In genomic region chr16:53090591-53091507, GRCh38 we compare ENCODE assay signal across 8 cellular contexts. TPM values are rescaled to one million over a fixed set of nuclear protein-coding genes. Genes with fewer than 3 reads are reported as not detected.
DNase-seq lines count a peak whose midpoint lies in the region; ATAC-seq lines count a peak whose summit lies in the region.

No MANE protein-coding gene starts in this region.

- peak overlapping the region; percentile 51 for H3K4me3 ChIP-seq in SK-N-MC

- POLR2A ChIA-PET in activated naive CD8-positive, alpha-beta T cell treated with anti-CD3 and anti-CD28 coated beads, Interleukin-2, amount 10 ng/mL, durations not matched to agents 7 days and 5 days (lab: Charles Lee), result no interaction called here

- no peaks in the 10 kb centered on the region for H3K9me3 Mint-ChIP-seq in activated naive CD8-positive, alpha-beta T cell treated with anti-CD3 and anti-CD28 coated beads, Interleukin-2, amount 10 ng/mL, durations not matched to agents 7 days and 5 days
- H3K9me3 Mint-ChIP-seq in activated naive CD8-positive, alpha-beta T cell treated with anti-CD3 and anti-CD28 coated beads for 36 hours, result no peaks in the 10 kb centered on the region

- H3K4me1 Mint-ChIP-seq in activated naive CD8-positive, alpha-beta T cell treated with anti-CD3 and anti-CD28 coated beads, Interleukin-2, amount 10 ng/mL, durations not matched to agents 7 days and 5 days, result peaks cover 25% of the 10 kb centered on the region
- peaks cover 16% of the 10 kb centered on the region for H3K4me1 Mint-ChIP-seq in activated naive CD8-positive, alpha-beta T cell treated with anti-CD3 and anti-CD28 coated beads for 36 hours

- H3K4me3 Mint-ChIP-seq in activated naive CD8-positive, alpha-beta T cell treated with anti-CD3 and anti-CD28 coated beads, Interleukin-2, amount 10 ng/mL, durations not matched to agents 7 days and 5 days, result no peak overlapping the region
- H3K4me3 Mint-ChIP-seq in activated naive CD8-positive, alpha-beta T cell treated with anti-CD3 and anti-CD28 coated beads for 36 hours, result no peak overlapping the region

- no peak for DNase-seq in activated naive CD8-positive, alpha-beta T cell treated with anti-CD3 and anti-CD28 coated beads, Interleukin-2, amount 10 ng/mL, durations not matched to agents 7 days and 5 days
- no peak for DNase-seq in activated naive CD8-positive, alpha-beta T cell treated with anti-CD3 and anti-CD28 coated beads for 36 hours
- DNase-seq in SK-N-MC (ENCODE audit: low read depth, low spot score) (no peak), epithelial cell of prostate (ENCODE audit: low read depth, low spot score) (no peak), mucosa of gallbladder (ENCODE audit: low spot score) (peak; percentile 88), ureter (ENCODE audit: low spot score) (peak; percentile 94), NCI-H82 treated with DMSO at 0.1 percent for 48 hours (lab: John Stamatoyannopoulos, UW; ENCODE audit: unreplicated experiment) (no peak)

- peak overlapping the region; percentile 87 for H3K27ac ChIP-seq in SK-N-MC
- peak overlapping the region; percentile 36 for H3K27ac ChIP-seq in epithelial cell of prostate

- peak overlapping the region; percentile 60 for H3K27ac Mint-ChIP-seq in activated naive CD8-positive, alpha-beta T cell treated with anti-CD3 and anti-CD28 coated beads, Interleukin-2, amount 10 ng/mL, durations not matched to agents 7 days and 5 days
- H3K27ac Mint-ChIP-seq in activated naive CD8-positive, alpha-beta T cell treated with anti-CD3 and anti-CD28 coated beads for 36 hours, result no peak overlapping the region

- no peak for ATAC-seq in activated naive CD8-positive, alpha-beta T cell treated with anti-CD3 and anti-CD28 coated beads, Interleukin-2, amount 10 ng/mL, durations not matched to agents 7 days and 5 days (ENCODE audit: low read depth)
- ATAC-seq in HG02981 (IDR thresholded peaks at IDR 0.05; ENCODE audit: unreplicated experiment), result peak; percentile 42

- H3K9ac ChIP-seq in SK-N-MC (ENCODE audit: insufficient read length), result no peak overlapping the region

- H3K36me3 Mint-ChIP-seq in activated naive CD8-positive, alpha-beta T cell treated with anti-CD3 and anti-CD28 coated beads, Interleukin-2, amount 10 ng/mL, durations not matched to agents 7 days and 5 days, result peaks cover 7% of the 10 kb centered on the region
- peaks cover 1% of the 10 kb centered on the region for H3K36me3 Mint-ChIP-seq in activated naive CD8-positive, alpha-beta T cell treated with anti-CD3 and anti-CD28 coated beads for 36 hours

- no peaks in the 10 kb centered on the region for H3K36me3 ChIP-seq in SK-N-MC (ENCODE audit: insufficient read depth, low read length)

- no peaks in the 10 kb centered on the region for H3K27me3 Mint-ChIP-seq in activated naive CD8-positive, alpha-beta T cell treated with anti-CD3 and anti-CD28 coated beads, Interleukin-2, amount 10 ng/mL, durations not matched to agents 7 days and 5 days
- peaks cover 3% of the 10 kb centered on the region for H3K27me3 Mint-ChIP-seq in activated naive CD8-positive, alpha-beta T cell treated with anti-CD3 and anti-CD28 coated beads for 36 hours

- H3K9me3 ChIP-seq in SK-N-MC (ENCODE audit: low read depth, low read length), result no peaks in the 10 kb centered on the region

RNA-seq across cellular contexts. Expression of gene CHD9, which starts 36.1 kb away (rescaled TPM):
- total RNA-seq in activated naive CD8-positive, alpha-beta T cell treated with anti-CD3 and anti-CD28 coated beads, Interleukin-2, amount 10 ng/mL, durations not matched to agents 7 days and 5 days, result 10 to 100 TPM; 30.2 to 37.9 TPM
- 10 to 100 TPM; 12.7 to 14.0 TPM for total RNA-seq in activated naive CD8-positive, alpha-beta T cell treated with anti-CD3 and anti-CD28 coated beads for 36 hours
- total RNA-seq in mucosa of gallbladder (71.4 TPM), ureter (135 TPM)

RNA-seq across cellular contexts. Expression of gene CHD9NB, which starts 38.2 kb away (rescaled TPM):
- under 1 TPM; 0.17 to 0.42 TPM for total RNA-seq in activated naive CD8-positive, alpha-beta T cell treated with anti-CD3 and anti-CD28 coated beads, Interleukin-2, amount 10 ng/mL, durations not matched to agents 7 days and 5 days
- under 1 TPM in 1 of 2 experiments, not detected in 1; 0.12 TPM for total RNA-seq in activated naive CD8-positive, alpha-beta T cell treated with anti-CD3 and anti-CD28 coated beads for 36 hours
- total RNA-seq in mucosa of gallbladder (4.8 TPM), ureter (2.2 TPM)

Comparison
In these comparisons a context has a peak if more than half of its experiments do, and no peak if none do; other contexts are left out.
1. DNase-seq: peak in mucosa of gallbladder (single experiment) and ureter (single experiment); none in activated naive CD8-positive, alpha-beta T cell treated with anti-CD3 and anti-CD28 coated beads, Interleukin-2, amount 10 ng/mL, durations not matched to agents 7 days and 5 days (single experiment), activated naive CD8-positive, alpha-beta T cell treated with anti-CD3 and anti-CD28 coated beads for 36 hours (single experiment), SK-N-MC (single experiment), epithelial cell of prostate (single experiment) and NCI-H82 treated with DMSO at 0.1 percent for 48 hours (single experiment).